Comparison of ENCODE assay signal across 16 cellular contexts in the genomic region with DNA sequence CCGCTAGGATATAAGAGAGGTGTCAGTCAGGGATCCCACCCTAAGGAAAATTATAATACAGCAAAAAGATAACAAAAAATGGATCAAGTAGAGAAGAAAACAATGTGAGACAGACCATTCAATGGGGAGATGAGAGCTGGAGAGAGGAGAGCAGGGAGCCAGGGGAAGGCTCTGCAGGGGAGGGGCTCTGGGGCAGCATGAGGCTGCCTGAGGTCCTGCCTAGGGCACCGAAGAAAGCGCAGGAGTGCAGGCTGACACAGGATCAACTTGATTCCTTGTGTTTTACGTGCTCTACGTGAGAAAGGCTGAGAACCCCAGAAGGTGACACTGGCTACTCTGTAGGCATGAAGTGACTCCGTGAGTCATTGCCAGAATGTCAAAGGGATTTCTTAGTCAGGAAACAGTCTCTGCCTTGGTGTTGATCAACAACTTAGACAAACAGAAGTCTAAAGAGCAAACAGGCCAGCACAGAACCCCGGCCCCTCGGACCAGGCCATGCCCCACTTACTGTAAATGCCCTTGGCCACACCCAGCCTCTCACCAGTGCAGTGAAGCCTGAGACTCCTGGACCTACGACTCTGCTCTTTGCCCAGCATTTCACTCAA.
DNase-seq lines count a peak whose midpoint lies in the region; ATAC-seq and TF ChIP-seq lines count a peak whose summit lies in the region.
"Had no signal": no experiment of that assay in that cellular context is flagged by ENCODE, and none has a peak within 500 bp of the region (broad histone marks: within the 10 kb centered on the region; RNA-seq: fewer than 3 reads in every experiment).

No MANE protein-coding gene starts in this region.

- H3K79me2 ChIP-seq in OCI-LY7 (ENCODE audit: insufficient read depth, low read depth, low read length): no peaks in the 10 kb centered on the region

- TF ChIP-seq POLR2A in thyroid gland (IDR thresholded peaks at IDR 0.05): no peak

- peak overlapping the region; percentile 17 for H3K27ac Mint-ChIP-seq in activated CD4-positive, alpha-beta memory T cell treated with anti-CD3 and anti-CD28 coated beads, Interleukin-2, amount 10 ng/mL, durations not matched to agents 7 days and 5 days
- H3K27ac Mint-ChIP-seq in activated CD4-positive, alpha-beta memory T cell treated with anti-CD3 and anti-CD28 coated beads for 36 hours: no peak overlapping the region
- H3K27ac Mint-ChIP-seq: activated naive CD4-positive, alpha-beta T cell treated with anti-CD3 and anti-CD28 coated beads, Interleukin-2, amount 50 U/mL, for 72 hours had no signal

- H3K4me3 Mint-ChIP-seq in activated CD4-positive, alpha-beta memory T cell treated with anti-CD3 and anti-CD28 coated beads, Interleukin-2, amount 10 ng/mL, durations not matched to agents 7 days and 5 days: no peak overlapping the region
- no peak overlapping the region for H3K4me3 Mint-ChIP-seq in activated CD4-positive, alpha-beta memory T cell treated with anti-CD3 and anti-CD28 coated beads for 36 hours
- H3K4me3 Mint-ChIP-seq: T-cell had no signal

- no peak for ATAC-seq in HG03139 (IDR thresholded peaks at IDR 0.05; ENCODE audit: unreplicated experiment)
- ATAC-seq: T-cell had no signal

- H3K27me3 ChIP-seq in thyroid gland: no peaks in the 10 kb centered on the region
- H3K27me3 ChIP-seq: upper lobe of left lung had no signal

- no peaks in the 10 kb centered on the region for H3K9me2 ChIP-seq in OCI-LY7 (ENCODE audit: insufficient read depth, low read length)

- TF ChIP-seq CTCF in thyroid gland (IDR thresholded peaks at IDR 0.05): no peak
- no peak for TF ChIP-seq CTCF in OCI-LY7 (conservative IDR thresholded peaks at IDR 0.05; ENCODE audit: low read length)

- H3K4me1 Mint-ChIP-seq in activated CD4-positive, alpha-beta memory T cell treated with anti-CD3 and anti-CD28 coated beads, Interleukin-2, amount 10 ng/mL, durations not matched to agents 7 days and 5 days: peaks cover 77% of the 10 kb centered on the region
- peaks cover 47% of the 10 kb centered on the region for H3K4me1 Mint-ChIP-seq in activated CD4-positive, alpha-beta memory T cell treated with anti-CD3 and anti-CD28 coated beads for 36 hours (ENCODE audit: low read depth)

- H3K36me3 Mint-ChIP-seq in activated CD4-positive, alpha-beta memory T cell treated with anti-CD3 and anti-CD28 coated beads, Interleukin-2, amount 10 ng/mL, durations not matched to agents 7 days and 5 days (ENCODE audit: low read depth): peaks cover 15% of the 10 kb centered on the region
- H3K36me3 Mint-ChIP-seq in activated CD4-positive, alpha-beta memory T cell treated with anti-CD3 and anti-CD28 coated beads for 36 hours: no peaks in the 10 kb centered on the region
- H3K36me3 Mint-ChIP-seq: activated naive CD4-positive, alpha-beta T cell treated with anti-CD3 and anti-CD28 coated beads, Interleukin-2, amount 50 U/mL, for 72 hours; T-cell had no signal

- no peak overlapping the region for H3K4me2 ChIP-seq in OCI-LY7 (ENCODE audit: low read length)

- H3K4me3 ChIP-seq in thyroid gland (replicated peaks in 1 of 3) (no peak overlapping the region), OCI-LY7 (ENCODE audit: low read depth, low read length, poor library complexity, severe bottlenecking) (no peak overlapping the region)
- H3K4me3 ChIP-seq: upper lobe of left lung had no signal

- H3K36me3 ChIP-seq in thyroid gland: no peaks in the 10 kb centered on the region
- no peaks in the 10 kb centered on the region for H3K36me3 ChIP-seq in OCI-LY7 (ENCODE audit: insufficient read depth, low read length)
- H3K36me3 ChIP-seq: upper lobe of left lung had no signal

- no peak for DNase-seq in activated CD4-positive, alpha-beta memory T cell treated with anti-CD3 and anti-CD28 coated beads, Interleukin-2, amount 10 ng/mL, durations not matched to agents 7 days and 5 days
- no peak for DNase-seq in activated CD4-positive, alpha-beta memory T cell treated with anti-CD3 and anti-CD28 coated beads for 36 hours
- DNase-seq in RPMI7951 (ENCODE audit: low read depth) (peak; percentile 70), kidney tubule cell (ENCODE audit: low spot score) (peak; percentile 56), thyroid gland (peak; percentile 62 to 67), OCI-LY7 (ENCODE audit: low spot score) (no peak), caudate nucleus (lab: John Stamatoyannopoulos, UW) (no peak)
- DNase-seq: H7; hypothalamus; mammary epithelial cell; MM.1S; stimulated activated CD4-positive, alpha-beta T cell treated with anti-CD3 and anti-CD28 coated beads, Interleukin-12 subunit alpha, Interleukin-12 subunit beta, amount 100 ng/mL, for 4 hours; T-cell; upper lobe of left lung had no signal

- H4K20me1 ChIP-seq in OCI-LY7 (ENCODE audit: insufficient read depth, low read length): no peaks in the 10 kb centered on the region

- H3K4me1 ChIP-seq in thyroid gland (peaks cover 45 to 58% of the 10 kb centered on the region in 2 donors), OCI-LY7 (ENCODE audit: insufficient read depth, low read length, poor library complexity, severe bottlenecking) (peaks cover 43% of the 10 kb centered on the region)

- no peaks in the 10 kb centered on the region for H3K9me3 Mint-ChIP-seq in activated CD4-positive, alpha-beta memory T cell treated with anti-CD3 and anti-CD28 coated beads, Interleukin-2, amount 10 ng/mL, durations not matched to agents 7 days and 5 days
- no peaks in the 10 kb centered on the region for H3K9me3 Mint-ChIP-seq in activated CD4-positive, alpha-beta memory T cell treated with anti-CD3 and anti-CD28 coated beads for 36 hours
- H3K9me3 Mint-ChIP-seq: activated naive CD4-positive, alpha-beta T cell treated with anti-CD3 and anti-CD28 coated beads, Interleukin-2, amount 50 U/mL, for 72 hours; T-cell had no signal

- no TSS peak for BruUV-seq in OCI-LY7 (replicated peaks; lab: Mats Ljungman, UMichigan)

- no peak overlapping the region for H2AFZ ChIP-seq in OCI-LY7 (ENCODE audit: low read length)

- 46 to 54% methylated on average over 9 of the region's 9 CpGs for WGBS in thyroid gland, 2 donors

- no peaks in the 10 kb centered on the region for H3K27me3 Mint-ChIP-seq in activated CD4-positive, alpha-beta memory T cell treated with anti-CD3 and anti-CD28 coated beads, Interleukin-2, amount 10 ng/mL, durations not matched to agents 7 days and 5 days
- H3K27me3 Mint-ChIP-seq in activated CD4-positive, alpha-beta memory T cell treated with anti-CD3 and anti-CD28 coated beads for 36 hours: peaks cover 4% of the 10 kb centered on the region
- H3K27me3 Mint-ChIP-seq: T-cell had no signal

- intact Hi-C loops in activated CD4-positive, alpha-beta memory T cell treated with anti-CD3 and anti-CD28 coated beads for 36 hours (cut with micrococcal nuclease): no loop called here
- intact Hi-C loops in thyroid gland (cut with DNase I): loop anchor here (10.0 kb wide), 1 partner anchor 61 kb away; no protein-coding TSS in a partner anchor
- intact Hi-C loops in OCI-LY7 (cut with micrococcal nuclease; ENCODE audit: unreplicated experiment): no loop called here

- H3K27ac ChIP-seq in thyroid gland (peak overlapping the region in 2 of 3 donors; percentile 35 to 79), OCI-LY7 (ENCODE audit: low read depth, low read length, poor library complexity, severe bottlenecking) (no peak overlapping the region), caudate nucleus (ENCODE audit: low read depth, low read length) (no peak overlapping the region)
- H3K27ac ChIP-seq: upper lobe of left lung had no signal

- CTCF ChIA-PET in activated CD4-positive, alpha-beta memory T cell treated with anti-CD3 and anti-CD28 coated beads, Interleukin-2, amount 10 ng/mL, durations not matched to agents 7 days and 5 days (lab: Charles Lee): interaction anchor here (0.6 kb wide), 1 partner anchor 13 kb away, joined by 4 read pairs; no protein-coding TSS in a partner anchor
- CTCF ChIA-PET in activated CD4-positive, alpha-beta memory T cell treated with anti-CD3 and anti-CD28 coated beads for 36 hours (lab: Charles Lee): interaction anchor here (1.4 to 1.9 kb wide), 2 partner anchors 13 to 104 kb away, joined by 4 read pairs; no protein-coding TSS in a partner anchor
- CTCF ChIA-PET in OCI-LY7 (lab: Charles Lee; ENCODE audit: unreplicated experiment): no interaction called here

- no peaks in the 10 kb centered on the region for H3K9me3 ChIP-seq in thyroid gland
- no peaks in the 10 kb centered on the region for H3K9me3 ChIP-seq in OCI-LY7 (ENCODE audit: low read length)
- H3K9me3 ChIP-seq: upper lobe of left lung had no signal

- POLR2A ChIA-PET in activated CD4-positive, alpha-beta memory T cell treated with anti-CD3 and anti-CD28 coated beads, Interleukin-2, amount 10 ng/mL, durations not matched to agents 7 days and 5 days (lab: Charles Lee): interaction anchor here (1.0 to 1.3 kb wide), 2 partner anchors 149 to 306 kb away, joined by 3 to 4 read pairs; no protein-coding TSS in a partner anchor
- POLR2A ChIA-PET in activated CD4-positive, alpha-beta memory T cell treated with anti-CD3 and anti-CD28 coated beads for 36 hours (lab: Charles Lee): no interaction called here
- POLR2A ChIA-PET in OCI-LY7 (lab: Charles Lee): interaction anchor here (1.2 kb wide), 1 partner anchor 8 kb away, joined by 5 read pairs; no protein-coding TSS in a partner anchor

Comparison
In these comparisons a context has a peak if more than half of its experiments do, and no peak if none do; other contexts are left out.
1. DNase-seq: peak in RPMI7951 (single experiment), kidney tubule cell (single experiment) and thyroid gland (2 of 2); none in activated CD4-positive, alpha-beta memory T cell treated with anti-CD3 and anti-CD28 coated beads, Interleukin-2, amount 10 ng/mL, durations not matched to agents 7 days and 5 days (single experiment), activated CD4-positive, alpha-beta memory T cell treated with anti-CD3 and anti-CD28 coated beads for 36 hours (single experiment), OCI-LY7 (single experiment) and caudate nucleus (0 of 61).
2. H3K27ac ChIP-seq: peak in thyroid gland (2 of 3); none in OCI-LY7 (single experiment) and caudate nucleus (single experiment).